ENCODE assay signal across 10 cellular contexts in the genomic region with DNA sequence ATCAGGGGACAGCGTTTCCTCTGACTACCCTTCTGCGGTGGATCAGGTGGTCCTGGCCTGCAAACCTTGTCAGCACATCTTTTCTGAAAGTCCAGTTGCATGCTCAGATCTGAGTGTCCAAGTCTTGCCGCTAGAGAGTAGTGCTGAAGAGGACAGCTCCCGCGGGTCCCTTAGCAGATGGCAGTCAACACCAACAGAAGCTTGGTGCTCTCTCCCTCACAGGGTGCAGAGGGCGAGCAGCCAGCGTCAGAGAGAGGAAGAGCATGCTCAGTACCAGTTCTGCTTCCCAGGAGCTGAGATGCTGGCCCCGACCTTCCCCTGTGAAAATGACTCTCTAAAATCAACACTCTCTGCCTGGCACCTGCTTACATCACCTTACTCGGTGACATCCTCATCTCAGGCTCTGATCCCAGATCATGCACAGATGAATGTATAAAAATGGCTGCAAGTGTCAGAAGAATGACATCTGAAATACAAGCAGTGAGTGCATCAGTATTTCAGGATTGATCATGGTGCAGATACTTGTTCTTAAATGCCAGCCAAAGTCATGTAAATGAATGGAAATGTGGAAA.
DNase-seq lines count a peak whose midpoint lies in the region; ATAC-seq and TF ChIP-seq lines count a peak whose summit lies in the region.
"Had no signal": no experiment of that assay in that cellular context is flagged by ENCODE, and none has a peak within 500 bp of the region (broad histone marks: within the 10 kb centered on the region; RNA-seq: fewer than 3 reads in every experiment).

No MANE protein-coding gene starts in this region.

- H3F3A ChIP-seq in neural cell (ENCODE audit: insufficient read depth, low read length, poor library complexity, severe bottlenecking): no peaks in the 10 kb centered on the region

- H3K79me2 ChIP-seq in neural cell (replicated peaks; ENCODE audit: insufficient read depth, low read length): no peaks in the 10 kb centered on the region

- H3K4me3 ChIP-seq in neural cell (ENCODE audit: low read length): no peak overlapping the region

- no peak for TF ChIP-seq CTCF in neural cell (IDR thresholded peaks at IDR 0.05; ENCODE audit: poor library complexity, severe bottlenecking)

- H3K4me2 ChIP-seq in neural cell (ENCODE audit: low read length): no peak overlapping the region

- peak overlapping the region; percentile 4 for H3K9ac ChIP-seq in neural cell (ENCODE audit: low read length)

- H3K36me3 ChIP-seq in neural cell (ENCODE audit: insufficient read depth, low read length): no peaks in the 10 kb centered on the region

- H4K20me1 ChIP-seq in neural cell (ENCODE audit: insufficient read depth): no peaks in the 10 kb centered on the region

- TF ChIP-seq RAD21 in neural cell (conservative IDR thresholded peaks at IDR 0.05): no peak

- H3K9me2 ChIP-seq in neural cell (ENCODE audit: insufficient read depth, low read length): no peaks in the 10 kb centered on the region

- no peaks in the 10 kb centered on the region for H3K27me3 ChIP-seq in neural cell (ENCODE audit: insufficient read depth, low read depth, low read length)

- TF ChIP-seq EP300 in neural cell (conservative IDR thresholded peaks at IDR 0.05; ENCODE audit: poor library complexity, severe bottlenecking): peak; percentile 34

- no peaks in the 10 kb centered on the region for H3K9me3 ChIP-seq in neural cell (ENCODE audit: low read length)

- ATAC-seq in GM18519 (IDR thresholded peaks at IDR 0.05; ENCODE audit: low FRiP score, unreplicated experiment): no peak

- H2AFZ ChIP-seq in neural cell (ENCODE audit: low read depth, low read length): no peak overlapping the region

- DNase-seq in NCI-H1105 treated with DMSO at 0.1 percent for 48 hours (lab: John Stamatoyannopoulos, UW): peak; percentile 1
- DNase-seq in NCI-H1105 (lab: John Stamatoyannopoulos, UW): no peak
- peak; percentile 8 for DNase-seq in NCI-H82 treated with DMSO at 0.1 percent for 48 hours (lab: John Stamatoyannopoulos, UW; ENCODE audit: unreplicated experiment)
- peak; percentile 30 for DNase-seq in dermis blood vessel endothelial cell
- no peak for DNase-seq in NCI-H510A (lab: John Stamatoyannopoulos, UW)
- no peak for DNase-seq in NK-92 treated with Interleukin-12 subunit alpha and Interleukin-12 subunit beta, amount 100 ng/mL, for 24 hours (lab: John Stamatoyannopoulos, UW)
- DNase-seq: activated CD4-positive, alpha-beta memory T cell treated with anti-CD3 and anti-CD28 coated beads, Interleukin-2, amount 10 ng/mL, durations not matched to agents 7 days and 5 days; midbrain had no signal

- peak overlapping the region; percentile 10 for H3K27ac ChIP-seq in neural cell (ENCODE audit: low read length)

TF ChIP-seq in neural cell, 6 proteins besides CTCF, POLR2A, EP300 and RAD21:
- TF ChIP-seq TAF1 (IDR thresholded peaks at IDR 0.05; ENCODE audit: low read depth): no peak
- no peak for TF ChIP-seq MXI1 (conservative IDR thresholded peaks at IDR 0.05; ENCODE audit: poor library complexity, severe bottlenecking)
- no peak for TF ChIP-seq SMC3 (conservative IDR thresholded peaks at IDR 0.05; ENCODE audit: poor library complexity)
- TF ChIP-seq POLR2AphosphoS5 (IDR thresholded peaks at IDR 0.05): no peak
- TF ChIP-seq, protein P1, sequence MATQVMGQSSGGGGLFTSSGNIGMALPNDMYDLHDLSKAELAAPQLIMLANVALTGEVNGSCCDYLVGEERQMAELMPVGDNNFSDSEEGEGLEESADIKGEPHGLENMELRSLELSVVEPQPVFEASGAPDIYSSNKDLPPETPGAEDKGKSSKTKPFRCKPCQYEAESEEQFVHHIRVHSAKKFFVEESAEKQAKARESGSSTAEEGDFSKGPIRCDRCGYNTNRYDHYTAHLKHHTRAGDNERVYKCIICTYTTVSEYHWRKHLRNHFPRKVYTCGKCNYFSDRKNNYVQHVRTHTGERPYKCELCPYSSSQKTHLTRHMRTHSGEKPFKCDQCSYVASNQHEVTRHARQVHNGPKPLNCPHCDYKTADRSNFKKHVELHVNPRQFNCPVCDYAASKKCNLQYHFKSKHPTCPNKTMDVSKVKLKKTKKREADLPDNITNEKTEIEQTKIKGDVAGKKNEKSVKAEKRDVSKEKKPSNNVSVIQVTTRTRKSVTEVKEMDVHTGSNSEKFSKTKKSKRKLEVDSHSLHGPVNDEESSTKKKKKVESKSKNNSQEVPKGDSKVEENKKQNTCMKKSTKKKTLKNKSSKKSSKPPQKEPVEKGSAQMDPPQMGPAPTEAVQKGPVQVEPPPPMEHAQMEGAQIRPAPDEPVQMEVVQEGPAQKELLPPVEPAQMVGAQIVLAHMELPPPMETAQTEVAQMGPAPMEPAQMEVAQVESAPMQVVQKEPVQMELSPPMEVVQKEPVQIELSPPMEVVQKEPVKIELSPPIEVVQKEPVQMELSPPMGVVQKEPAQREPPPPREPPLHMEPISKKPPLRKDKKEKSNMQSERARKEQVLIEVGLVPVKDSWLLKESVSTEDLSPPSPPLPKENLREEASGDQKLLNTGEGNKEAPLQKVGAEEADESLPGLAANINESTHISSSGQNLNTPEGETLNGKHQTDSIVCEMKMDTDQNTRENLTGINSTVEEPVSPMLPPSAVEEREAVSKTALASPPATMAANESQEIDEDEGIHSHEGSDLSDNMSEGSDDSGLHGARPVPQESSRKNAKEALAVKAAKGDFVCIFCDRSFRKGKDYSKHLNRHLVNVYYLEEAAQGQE (IDR thresholded peaks at IDR 0.05; ENCODE audit: borderline replicate concordance): no peak
- TF ChIP-seq EZH2 (IDR thresholded peaks at IDR 0.05; ENCODE audit: borderline replicate concordance, insufficient read depth, low read length, poor library complexity, severe bottlenecking): no peak
TF ChIP-seq in neural cell: peak in this region for 0.

Comparison
In these comparisons a context has a peak if more than half of its experiments do, and no peak if none do; other contexts are left out.
1. DNase-seq: peak in NCI-H1105 treated with DMSO at 0.1 percent for 48 hours (single experiment), NCI-H82 treated with DMSO at 0.1 percent for 48 hours (single experiment) and dermis blood vessel endothelial cell (single experiment); none in NCI-H1105 (single experiment), NCI-H510A (single experiment) and NK-92 treated with Interleukin-12 subunit alpha and Interleukin-12 subunit beta, amount 100 ng/mL, for 24 hours (single experiment).